In the genomic region with DNA sequence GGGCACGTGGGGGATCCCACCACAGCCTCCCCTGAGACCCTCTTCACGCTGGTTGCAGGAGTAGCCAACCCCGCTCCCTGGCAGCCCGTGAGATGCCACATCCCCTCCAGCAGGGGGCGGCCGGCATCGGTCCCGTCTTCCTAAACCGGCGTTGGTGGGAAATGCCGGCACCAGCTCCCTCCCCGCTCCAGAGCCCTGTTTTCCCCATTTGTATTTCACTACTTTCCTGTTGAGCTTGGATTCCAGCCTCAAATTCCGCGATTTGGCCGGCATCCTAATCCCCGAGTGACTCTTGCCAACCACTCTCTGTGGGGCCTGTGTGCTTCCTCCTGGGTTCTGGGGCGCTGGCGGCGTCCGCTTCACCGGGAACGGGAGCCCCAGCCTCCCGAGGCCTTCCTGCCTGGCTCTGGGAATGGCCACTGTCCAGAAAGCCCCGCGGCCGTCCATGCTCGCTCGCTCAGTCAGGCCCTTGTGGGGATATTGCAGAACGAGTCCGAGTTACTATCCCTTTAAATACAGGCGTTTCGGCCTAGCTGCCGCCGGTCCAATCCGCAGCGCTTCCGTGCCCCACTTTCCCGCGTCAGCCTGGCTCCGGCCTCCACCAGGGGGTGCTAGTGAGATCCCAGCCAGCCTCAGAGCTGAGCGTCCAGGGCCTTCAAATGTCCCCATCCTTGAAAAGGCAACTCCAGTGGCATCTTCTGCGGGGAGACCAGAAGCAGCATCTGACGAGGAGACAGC, we compare ENCODE assay signal across 8 cellular contexts. TPM values are rescaled to one million over a fixed set of nuclear protein-coding genes. Genes with fewer than 3 reads are reported as not detected.
DNase-seq lines count a peak whose midpoint lies in the region; ATAC-seq, FAIRE-seq and TF ChIP-seq lines count a peak whose summit lies in the region.

No MANE protein-coding gene starts in this region.

- intact Hi-C loops in activated naive CD4-positive, alpha-beta T cell treated with anti-CD3 and anti-CD28 coated beads for 36 hours (cut with micrococcal nuclease), result loop anchor here (1.0 to 5.0 kb wide), 9 partner anchors 8 to 657 kb away; partner anchors contain the start of genes ASB7, LINS1 and LRRK1

- no peaks in the 10 kb centered on the region for H3K27me3 ChIP-seq in Karpas-422 (ENCODE audit: low read length)
- no peaks in the 10 kb centered on the region for H3K27me3 ChIP-seq in SJSA1 (replicated peaks)
- peaks cover 22% of the 10 kb centered on the region for H3K27me3 ChIP-seq in neutrophil
- H3K27me3 ChIP-seq in subcutaneous abdominal adipose tissue (ENCODE audit: control insufficient read depth in 5 of 5, insufficient read depth in 4 of 5, low read length in 5 of 5), result peaks cover 0 to 6% (median 0%) of the 10 kb centered on the region in 5 donors

- no peaks in the 10 kb centered on the region for H3K9me3 ChIP-seq in Karpas-422 (ENCODE audit: low read length)
- H3K9me3 ChIP-seq in SJSA1 (replicated peaks), result no peaks in the 10 kb centered on the region; the same call in 1 of the 2 replicates
- no peaks in the 10 kb centered on the region for H3K9me3 ChIP-seq in neutrophil
- H3K9me3 ChIP-seq in subcutaneous abdominal adipose tissue (ENCODE audit: control insufficient read depth in 5 of 5, low read length in 5 of 5), result no peaks in the 10 kb centered on the region

- H3K9ac ChIP-seq in Karpas-422 (ENCODE audit: low read length) (peak overlapping the region; percentile 85), subcutaneous abdominal adipose tissue (ENCODE audit: low read length in 5 of 5) (peak overlapping the region; percentile 69 to 99 (median 93))

- H3K4me2 ChIP-seq in Karpas-422 (ENCODE audit: low read depth, low read length, poor library complexity, severe bottlenecking), result peak overlapping the region; percentile 92

- H3K9me3 Mint-ChIP-seq in activated naive CD4-positive, alpha-beta T cell treated with anti-CD3 and anti-CD28 coated beads for 36 hours, result no peaks in the 10 kb centered on the region

- H3K9me2 ChIP-seq in Karpas-422 (replicated peaks; ENCODE audit: insufficient read depth, low read length), result no peaks in the 10 kb centered on the region

- H3K4me1 ChIP-seq in Karpas-422 (ENCODE audit: low read length) (peaks cover 3% of the 10 kb centered on the region; the same call in 1 of the 2 replicates), SJSA1 (replicated peaks) (peaks cover 13% of the 10 kb centered on the region; the same call in 1 of the 2 replicates), neutrophil (ENCODE audit: control insufficient read depth in 1 of 2, insufficient read depth in 1 of 2, low read depth in 1 of 2, low read length in 1 of 2) (peaks cover 16 to 22% of the 10 kb centered on the region in 2 experiments), subcutaneous abdominal adipose tissue (ENCODE audit: control insufficient read depth in 5 of 5, insufficient read depth in 5 of 5, low read length in 5 of 5) (peaks cover 7 to 16% (median 13%) of the 10 kb centered on the region in 5 donors)

- peak overlapping the region; percentile 80 for H3K4me3 Mint-ChIP-seq in activated naive CD4-positive, alpha-beta T cell treated with anti-CD3 and anti-CD28 coated beads for 36 hours

- peak overlapping the region; percentile 81 for H3K4me3 ChIP-seq in Karpas-422 (ENCODE audit: low read length)
- H3K4me3 ChIP-seq in SJSA1, result peak overlapping the region; percentile 44
- peak overlapping the region; percentile 72 to 96 for H3K4me3 ChIP-seq in neutrophil (ENCODE audit: low read depth in 1 of 2, low read length in 1 of 2)
- peak overlapping the region; percentile 61 to 90 (median 79) for H3K4me3 ChIP-seq in subcutaneous abdominal adipose tissue (ENCODE audit: low read depth in 1 of 5, low read length in 5 of 5)

- H3K4me1 Mint-ChIP-seq in activated naive CD4-positive, alpha-beta T cell treated with anti-CD3 and anti-CD28 coated beads for 36 hours (ENCODE audit: low read depth), result peaks cover 2% of the 10 kb centered on the region

- peak; percentile 93 for ATAC-seq in GM21786 (IDR thresholded peaks at IDR 0.05; ENCODE audit: unreplicated experiment)

- peak overlapping the region; percentile 71 for H3K27ac Mint-ChIP-seq in activated naive CD4-positive, alpha-beta T cell treated with anti-CD3 and anti-CD28 coated beads for 36 hours

- peak overlapping the region; percentile 100 for H2AFZ ChIP-seq in Karpas-422 (ENCODE audit: low read length)

- no peaks in the 10 kb centered on the region for H3K79me2 ChIP-seq in Karpas-422 (ENCODE audit: low read length)

- peaks cover 8% of the 10 kb centered on the region for H3K27me3 Mint-ChIP-seq in activated naive CD4-positive, alpha-beta T cell treated with anti-CD3 and anti-CD28 coated beads for 36 hours (ENCODE audit: low read depth)

- H3K36me3 ChIP-seq in Karpas-422 (ENCODE audit: insufficient read depth, low read length) (no peaks in the 10 kb centered on the region), SJSA1 (no peaks in the 10 kb centered on the region), neutrophil (no peaks in the 10 kb centered on the region), subcutaneous abdominal adipose tissue (ENCODE audit: control insufficient read depth in 5 of 5, insufficient read depth in 5 of 5, low read length in 5 of 5) (no peaks in the 10 kb centered on the region)

- peak; percentile 94 for TF ChIP-seq CTCF in neutrophil (IDR thresholded peaks at IDR 0.05)

- no peak for FAIRE-seq in frontal cortex (lab: Jason Lieb, UNC)

- H3K27ac ChIP-seq in Karpas-422 (ENCODE audit: low read length) (no peak overlapping the region), SJSA1 (no peak overlapping the region), neutrophil (peak overlapping the region; percentile 89), subcutaneous abdominal adipose tissue (ENCODE audit: low read depth, low read length) (peak overlapping the region; percentile 97)

- H3K36me3 Mint-ChIP-seq in activated naive CD4-positive, alpha-beta T cell treated with anti-CD3 and anti-CD28 coated beads for 36 hours (ENCODE audit: low read depth), result no peaks in the 10 kb centered on the region

- peak; percentile 90 for DNase-seq in Daoy (ENCODE audit: low read depth)
- DNase-seq in Karpas-422, result peak; percentile 95
- peak; percentile 68 to 81 for DNase-seq in SJSA1 (ENCODE audit: low read depth in 1 of 2, low spot score in 2 of 2)
- DNase-seq in activated naive CD4-positive, alpha-beta T cell treated with anti-CD3 and anti-CD28 coated beads for 36 hours, result peak; percentile 93
- DNase-seq in frontal cortex (ENCODE audit: low spot score in 2 of 2), result peak; percentile 65 to 87

- no peaks in the 10 kb centered on the region for H4K20me1 ChIP-seq in Karpas-422 (ENCODE audit: insufficient read depth, low read depth, low read length)

- CTCF ChIA-PET in activated naive CD4-positive, alpha-beta T cell treated with anti-CD3 and anti-CD28 coated beads for 36 hours (lab: Charles Lee), result interaction anchor here (0.8 to 5.2 kb wide), 61 partner anchors 8 to 659 kb away, joined by 3 to 96 read pairs (median 5); partner anchors contain the start of genes ADAMTS17, ALDH1A3 and ASB7

RNA-seq across cellular contexts. Expression of gene ADAMTS17, which starts 8.1 kb away (rescaled TPM):
- total RNA-seq in Daoy (2014; rRNA removed; shearing (Covaris generic)), result 0.39 and 5.1 TPM in 2 replicates
- not detected in 2 replicates for total RNA-seq in Karpas-422 (2014; rRNA removed; shearing (Covaris generic); ENCODE audit: low replicate concordance)
- total RNA-seq in SJSA1 (2014; rRNA removed; shearing (Covaris generic)), result 0.32 and 0.50 TPM in 2 replicates
- total RNA-seq in activated naive CD4-positive, alpha-beta T cell treated with anti-CD3 and anti-CD28 coated beads for 36 hours, result 1 to 10 TPM in 1 of 2 experiments, under 1 TPM in 1; 0.81 to 1.0 TPM
- total RNA-seq in frontal cortex, result 9.4 TPM

Comparison
In these comparisons a context has a peak if more than half of its experiments do, and no peak if none do; other contexts are left out.
1. H3K27ac ChIP-seq: peak in neutrophil (single experiment) and subcutaneous abdominal adipose tissue (single experiment); none in Karpas-422 (single experiment) and SJSA1 (single experiment).
2. Peak in every context shown above with its lines, with median percentiles within 50 percentile points of each other: DNase-seq and H3K4me3 ChIP-seq.